In genomic region chr11:120878781-120879180, GRCh38 we compare ENCODE assay signal across 31 cellular contexts.
"Had no signal": no experiment of that assay in that cellular context is flagged by ENCODE, and none has a peak within 500 bp of the region (broad histone marks: within the 10 kb centered on the region; RNA-seq: fewer than 3 reads in every experiment).

No MANE protein-coding gene starts in this region.

- H3K36me3 ChIP-seq: MG63 had no signal

- H3K27ac ChIP-seq: KMS-11 had no signal

- DNase-seq: Karpas-422, Kasumi-1, MG63, MV-4-11, NCI-H1048, NCI-H1092, NCI-H1092 treated with DMSO at 0.1 percent for 48 hours, NCI-H1105, NCI-H1105 treated with DMSO at 0.1 percent for 48 hours, NCI-H1417 treated with DMSO at 0.1 percent for 48 hours, NCI-H1436, NCI-H1436 treated with DMSO at 0.1 percent for 48 hours, NCI-H146, NCI-H1694, NCI-H1694 treated with DMSO at 0.1 percent for 48 hours, NCI-H187 treated with DMSO at 0.1 percent for 48 hours, NCI-H1930, NCI-H2029, NCI-H2029 treated with DMSO at 0.1 percent for 48 hours, NCI-H2081, NCI-H2081 treated with DMSO at 0.1 percent for 48 hours, NCI-H2107, NCI-H2171, NCI-H2171 treated with DMSO at 0.1 percent for 48 hours, NCI-H2227 treated with DMSO at 0.1 percent for 48 hours, NCI-H226, NCI-H446, NCI-H446 treated with DMSO at 0.1 percent for 48 hours, NCI-H510A, NCI-H510A treated with DMSO at 0.1 percent for 48 hours had no signal

- H3K27me3 ChIP-seq: MG63 had no signal

- H3K9ac ChIP-seq: KMS-11 had no signal

- H3K9me3 ChIP-seq: MG63 had no signal

- H3K4me3 ChIP-seq: MG63 had no signal

- H3K4me2 ChIP-seq: KMS-11 had no signal
